8 cellular contexts compared by ENCODE assay signal in genomic region chr12:121400332-121401139, GRCh38. TPM values are rescaled to one million over a fixed set of nuclear protein-coding genes. Genes with fewer than 3 reads are reported as not detected.
DNase-seq lines count a peak whose midpoint lies in the region; ATAC-seq, FAIRE-seq and TF ChIP-seq lines count a peak whose summit lies in the region.

No MANE protein-coding gene starts in this region.

- H3K9me3 ChIP-seq in H9 (ENCODE audit: control insufficient read depth, low read depth, low read length): no peaks in the 10 kb centered on the region

- POLR2A ChIA-PET in WTC11 (lab: Charles Lee): interaction anchor here (0.5 to 1.5 kb wide), 9 partner anchors 9 to 1503 kb away, joined by 3 to 9 read pairs (median 4); partner anchors contain the start of genes ANAPC5 and CAMKK2

- no peak overlapping the region for H2AFZ ChIP-seq in H9 (ENCODE audit: low read length)

- no peak overlapping the region for H2AK5ac ChIP-seq in H9 (ENCODE audit: insufficient read length, low read length)

- H3K23ac ChIP-seq in H9 (ENCODE audit: insufficient read length, low read depth, low read length): no peak overlapping the region

- peak; percentile 58 for FAIRE-seq in GM12892 (lab: Jason Lieb, UNC)

- no peak overlapping the region for H4K5ac ChIP-seq in H9 (ENCODE audit: insufficient read length, low read depth, low read length)

- H3K18ac ChIP-seq in H9 (ENCODE audit: insufficient read length, low read depth, low read length): peak overlapping the region; percentile 71

- peaks cover 13% of the 10 kb centered on the region for H3K79me2 ChIP-seq in H9 (ENCODE audit: insufficient read depth, low read length)

- ATAC-seq in WTC11 (peak; percentile 7), left colon (peak; percentile 62)

- H3K23me2 ChIP-seq in H9 (ENCODE audit: insufficient read length, low read depth, low read length, poor library complexity, severe bottlenecking): peaks cover 8% of the 10 kb centered on the region

- H3K9me3 Mint-ChIP-seq in H9 (no peaks in the 10 kb centered on the region), WTC11 (no peaks in the 10 kb centered on the region)

- no peak overlapping the region for H4K8ac ChIP-seq in H9 (replicated peaks; ENCODE audit: insufficient read length, low read depth, low read length)

- H2BK15ac ChIP-seq in H9 (ENCODE audit: low read depth, low read length): no peak overlapping the region

- H3K4me2 ChIP-seq in H9 (ENCODE audit: insufficient read depth, insufficient read length, low read length): peak overlapping the region; percentile 97

- peaks cover 4% of the 10 kb centered on the region for H3K79me1 ChIP-seq in H9 (ENCODE audit: insufficient read depth, low read depth, low read length, poor library complexity, severe bottlenecking)

- H3K4me1 ChIP-seq in H9 (ENCODE audit: insufficient read depth, low read length): no peaks in the 10 kb centered on the region

- peak overlapping the region; percentile 93 to 99 (median 98) for H3K27ac Mint-ChIP-seq in H9
- H3K27ac Mint-ChIP-seq in WTC11: peak overlapping the region; percentile 96

- CTCF ChIA-PET in WTC11 (lab: Charles Lee): interaction anchor here (0.7 to 2.8 kb wide), 9 partner anchors 16 to 394 kb away, joined by 3 to 8 read pairs (median 4); partner anchors contain the start of genes MORN3, RHOF and TMEM120B

- H3K27ac ChIP-seq in H9 (ENCODE audit: insufficient read length, low read depth, low read length) (no peak overlapping the region), caudate nucleus (ENCODE audit: low read depth, low read length) (peak overlapping the region; percentile 58)

- peaks cover 5 to 26% (median 23%) of the 10 kb centered on the region in 3 experiments; a peak in 4 of 7 replicates for H3K36me3 Mint-ChIP-seq in H9 (ENCODE audit: insufficient read depth in 1 of 3, low read depth in 3 of 3)
- peaks cover 13% of the 10 kb centered on the region for H3K36me3 Mint-ChIP-seq in WTC11

- H3T11ph ChIP-seq in H9 (ENCODE audit: low read length): no peak overlapping the region

- H3K4me1 Mint-ChIP-seq in H9: peaks cover 16 to 23% of the 10 kb centered on the region in 2 experiments
- H3K4me1 Mint-ChIP-seq in WTC11: peaks cover 21% of the 10 kb centered on the region

- no peak overlapping the region for H2BK20ac ChIP-seq in H9 (ENCODE audit: low read depth, low read length, poor library complexity, severe bottlenecking)

- no peak overlapping the region for H3K56ac ChIP-seq in H9 (ENCODE audit: insufficient read length, low read depth, low read length)

- H4K20me1 ChIP-seq in H9 (ENCODE audit: control insufficient read depth, insufficient read depth, insufficient read length): no peaks in the 10 kb centered on the region

- H3K27me3 Mint-ChIP-seq in H9 (ENCODE audit: low read depth) (no peaks in the 10 kb centered on the region), WTC11 (ENCODE audit: low read depth) (no peaks in the 10 kb centered on the region)

- H4K91ac ChIP-seq in H9 (ENCODE audit: insufficient read length, low read depth, low read length): no peak overlapping the region

- peak overlapping the region; percentile 83; the same call in 1 of the 2 replicates for H3K14ac ChIP-seq in H9 (ENCODE audit: insufficient read depth, low read length)

- no peak overlapping the region for H2BK5ac ChIP-seq in H9 (ENCODE audit: insufficient read length, low read length)

- no peak overlapping the region for H2BK12ac ChIP-seq in H9 (ENCODE audit: insufficient read length, low read depth, low read length)

- H3K4me3 Mint-ChIP-seq in H9: peak overlapping the region; percentile 91 to 96
- peak overlapping the region; percentile 90 for H3K4me3 Mint-ChIP-seq in WTC11

- H2BK120ac ChIP-seq in H9 (ENCODE audit: low read depth, low read length, poor library complexity, severe bottlenecking): no peak overlapping the region

- H3K27me3 ChIP-seq in H9 (ENCODE audit: insufficient read depth, low read length): no peaks in the 10 kb centered on the region

- DNase-seq in GM12892 (ENCODE audit: insufficient read length) (peak; percentile 23), H9 (peak; percentile 55), M059J (ENCODE audit: low read depth) (peak; percentile 49), WTC11 (ENCODE audit: low spot score) (peak; percentile 28), caudate nucleus (lab: John Stamatoyannopoulos, UW) (peak in 48 of 61 donors; percentile 13 to 82 (median 45)), left colon (peak; percentile 42 to 62), occipital lobe (lab: John Stamatoyannopoulos, UW) (no peak)
- DNase-seq in stimulated activated CD4-positive, alpha-beta T cell treated with anti-CD3 and anti-CD28 coated beads, Interleukin-2, amount 100 ng/mL, for 24 hours: peak; percentile 58 to 69

- TF ChIP-seq POLR2A in GM12892 (IDR thresholded peaks at IDR 0.05; ENCODE audit: low read depth, low read length): peak; percentile 72

- H3K4ac ChIP-seq in H9 (ENCODE audit: low read depth, low read length): no peak overlapping the region; the same call in 1 of the 2 replicates

- no CpG with 5 or more reads among the region's 48 CpGs for WGBS in H9 (ENCODE audit: extremely low coverage, insufficient read length, low lambda C conversion rate)

- H3K9ac ChIP-seq in H9 (ENCODE audit: extremely low read depth, insufficient read length, low read length): peak overlapping the region; percentile 80

- intact Hi-C loops in left colon (cut with DNase I, micrococcal nuclease): no loop called here

- TF ChIP-seq CTCF in H9 (conservative IDR thresholded peaks at IDR 0.05) (no peak; the same call in 2 of the 3 replicates), WTC11 (IDR thresholded peaks at IDR 0.05) (no peak)

TF ChIP-seq in WTC11, 78 proteins besides CTCF, POLR2A, EP300 and RAD21 (continues in another document):
- TF ChIP-seq ZSCAN18 (CRISPR knock-in tag; IDR thresholded peaks at IDR 0.05) (no peak), ARID4B (CRISPR knock-in tag; IDR thresholded peaks at IDR 0.05; ENCODE audit: borderline replicate concordance) (0 out of 2 replicates have a peak, but pooled peaks have one; percentile 14), GTF2I (CRISPR knock-in tag; conservative IDR thresholded peaks at IDR 0.05) (no peak), MLX (CRISPR knock-in tag; IDR thresholded peaks at IDR 0.05) (0 out of 2 replicates have a peak, but pooled peaks have one; percentile 51)

RNA-seq across cellular contexts. Expression of gene RNF34, which starts 0.6 kb away (rescaled TPM):
- polyA plus RNA-seq in GM12892 (2012; ENCODE audit: missing spikeins): 53.3 TPM
- 65.3 and 66.4 TPM in 2 replicates for total RNA-seq in H9 (2021)
- 57.1 and 64.0 TPM in 2 replicates for total RNA-seq in M059J (2014; rRNA removed; shearing (Covaris generic))
- 42.8 to 53.6 TPM (median 51.0 TPM) in 3 replicates for total RNA-seq in WTC11 (2021)
- total RNA-seq in left colon: 10 to 100 TPM; 36.7 to 46.1 TPM
- 77.5 TPM for total RNA-seq in occipital lobe

RNA-seq across cellular contexts. Expression of gene ANAPC5, which starts 48.3 kb away (rescaled TPM):
- 143 TPM for polyA plus RNA-seq in GM12892 (2012; ENCODE audit: missing spikeins)
- total RNA-seq in H9 (2021): 95.3 and 101 TPM in 2 replicates
- total RNA-seq in M059J (2014; rRNA removed; shearing (Covaris generic)): 143 and 169 TPM in 2 replicates
- 98.5 to 116 TPM (median 104 TPM) in 3 replicates for total RNA-seq in WTC11 (2021)
- total RNA-seq in left colon: 10 to 100 TPM; 86.5 to 87.7 TPM
- 169 TPM for total RNA-seq in occipital lobe
